ENCODE assay signal across 1 cellular context in genomic region chr1:109901508-109902145, GRCh38.
A peak's percentile ranks its signal among the peaks of the same experiment; 100 is the strongest.
TF ChIP-seq lines count a peak whose summit lies in the region.

No MANE protein-coding gene starts in this region.

TF ChIP-seq in K562, 482 proteins besides CTCF, POLR2A, EP300 and RAD21 (continued from another document and continues in another):
- TF ChIP-seq ZNF318 (IDR thresholded peaks at IDR 0.05; ENCODE audit: borderline replicate concordance in 1 of 2, low read depth in 1 of 2) (peak in 1 of 2 experiments; percentile 57; a peak in 1 of 4 replicates), HDAC8 (tag; IDR thresholded peaks at IDR 0.05) (0 out of 2 replicates have a peak, but pooled peaks have one; percentile 45), HDGF (IDR thresholded peaks at IDR 0.05) (0 out of 2 replicates have a peak, but pooled peaks have one; percentile 21), NFATC3 (IDR thresholded peaks at IDR 0.05) (no peak), SREBF2 (CRISPR knock-in tag; IDR thresholded peaks at IDR 0.05) (no peak), USF2 (CRISPR knock-in tag; IDR thresholded peaks at IDR 0.05) (peak; percentile 67), SREBF1 (IDR thresholded peaks at IDR 0.05; ENCODE audit: borderline replicate concordance, low read depth, low read length) (no peak), ZNF408 (CRISPR knock-in tag; IDR thresholded peaks at IDR 0.05; ENCODE audit: low read depth) (no peak), NR3C1 (CRISPR knock-in tag; IDR thresholded peaks at IDR 0.05) (no peak), SETDB1 (IDR thresholded peaks at IDR 0.05; ENCODE audit: low read length) (peak; percentile 76), TFAP4 (CRISPR knock-in tag; IDR thresholded peaks at IDR 0.05; ENCODE audit: borderline replicate concordance) (peak; percentile 26; the same call in 1 of the 2 replicates), TEAD1 (CRISPR knock-in tag; IDR thresholded peaks at IDR 0.05) (0 out of 4 replicates have a peak, but pooled peaks of 1 of the 2 experiments have one; percentile 40), DEAF1 (CRISPR knock-in tag; IDR thresholded peaks at IDR 0.05) (no peak), POLR2G (IDR thresholded peaks at IDR 0.05; ENCODE audit: low read depth, low read length) (no peak), MTA3 (IDR thresholded peaks at IDR 0.05; ENCODE audit: borderline replicate concordance) (peak; percentile 67; the same call in 1 of the 2 replicates), EZH2 (IDR thresholded peaks at IDR 0.05; ENCODE audit: borderline replicate concordance, low read depth, low read length) (no peak), TAF9B (IDR thresholded peaks at IDR 0.05; ENCODE audit: partially characterized antibody) (no peak), TEAD2 (tag; IDR thresholded peaks at IDR 0.05) (no peak), VEZF1 (CRISPR knock-in tag; IDR thresholded peaks at IDR 0.05) (peak; percentile 39; the same call in 1 of the 2 replicates), CBX2 (IDR thresholded peaks at IDR 0.05; ENCODE audit: insufficient read depth, low read length, poor library complexity, severe bottlenecking) (no peak), CC2D1A (IDR thresholded peaks at IDR 0.05) (no peak), CEBPG (CRISPR knock-in tag; IDR thresholded peaks at IDR 0.05) (no peak), CEBPG (tag; conservative IDR thresholded peaks at IDR 0.05 in 1 of 2, IDR thresholded peaks at IDR 0.05 in 1 of 2) (no peak), SMARCE1 (IDR thresholded peaks at IDR 0.05) (peak; percentile 63; the same call in 1 of the 2 replicates), SRSF3 (IDR thresholded peaks at IDR 0.05; ENCODE audit: insufficient read depth, low read length) (no peak), CREB1 (IDR thresholded peaks at IDR 0.05) (peak; percentile 32; the same call in 1 of the 2 replicates), CREB1 (CRISPR knock-in tag; IDR thresholded peaks at IDR 0.05) (peak; percentile 79), HSF4 (CRISPR knock-in tag; IDR thresholded peaks at IDR 0.05; ENCODE audit: borderline replicate concordance) (no peak), ILF3 (IDR thresholded peaks at IDR 0.05; ENCODE audit: borderline replicate concordance) (no peak), NCOA2 (IDR thresholded peaks at IDR 0.05; ENCODE audit: partially characterized antibody in 2 of 2) (no peak), CHCHD3 (CRISPR knock-in tag; IDR thresholded peaks at IDR 0.05) (no peak), GTF2B (IDR thresholded peaks at IDR 0.05; ENCODE audit: extremely low read depth, insufficient read length) (no peak), PHF20 (IDR thresholded peaks at IDR 0.05; ENCODE audit: partially characterized antibody) (no peak), NRF1 (conservative IDR thresholded peaks at IDR 0.05 in 1 of 2, IDR thresholded peaks at IDR 0.05 in 1 of 2) (peak; percentile 28 to 40; a peak in 2 of 4 replicates), RREB1 (CRISPR knock-in tag; IDR thresholded peaks at IDR 0.05) (no peak), ZFP1 (CRISPR knock-in tag; IDR thresholded peaks at IDR 0.05) (no peak; the same call in 1 of the 2 replicates), EWSR1 (IDR thresholded peaks at IDR 0.05; ENCODE audit: borderline replicate concordance, low read depth, partially characterized antibody) (no peak), ARHGAP35 (IDR thresholded peaks at IDR 0.05; ENCODE audit: partially characterized antibody) (no peak), ZNF263 (CRISPR knock-in tag; IDR thresholded peaks at IDR 0.05; ENCODE audit: borderline replicate concordance) (no peak), ZNF764 (CRISPR knock-in tag; IDR thresholded peaks at IDR 0.05; ENCODE audit: low read depth) (no peak), MYBL2 (IDR thresholded peaks at IDR 0.05; ENCODE audit: low read depth) (no peak), MYBL2 (CRISPR knock-in tag; IDR thresholded peaks at IDR 0.05; ENCODE audit: borderline replicate concordance) (no peak), SAFB (IDR thresholded peaks at IDR 0.05; ENCODE audit: borderline replicate concordance, low read depth, low read length) (no peak), RBBP5 (IDR thresholded peaks at IDR 0.05; ENCODE audit: borderline replicate concordance, insufficient read depth, low read length, poor library complexity, severe bottlenecking) (no peak), OTX1 (CRISPR knock-in tag; IDR thresholded peaks at IDR 0.05) (no peak)
